ENCODE assay signal across 8 cellular contexts in genomic region chr17:20010099-20010863, GRCh38. TPM values are rescaled to one million over a fixed set of nuclear protein-coding genes. Genes with fewer than 3 reads are reported as not detected.
DNase-seq lines count a peak whose midpoint lies in the region; ATAC-seq and TF ChIP-seq lines count a peak whose summit lies in the region.

No MANE protein-coding gene starts in this region.

- TF ChIP-seq CTCF in AG10803 (conservative IDR thresholded peaks at IDR 0.05; ENCODE audit: low read length) = peak; percentile 64

- peaks cover 7% of the 10 kb centered on the region for H3K27me3 ChIP-seq in adipocyte (replicated peaks; ENCODE audit: control insufficient read depth, insufficient read depth, low read length)

- DNase-seq in AG10803 (ENCODE audit: low read depth) (peak; percentile 66), NCI-H345 (lab: John Stamatoyannopoulos, UW) (peak; percentile 68), adipocyte (ENCODE audit: low read depth) (peak; percentile 80), Right ventricle myocardium superior (peak; percentile 54), occipital lobe (lab: John Stamatoyannopoulos, UW) (peak; percentile 56), GM19238 (ENCODE audit: insufficient read length, low spot score) (no peak)

- no peaks in the 10 kb centered on the region for H3K36me3 ChIP-seq in adipocyte (ENCODE audit: control insufficient read depth, insufficient read depth, low read length, severe bottlenecking)

- H3K4me3 ChIP-seq in AG10803 (ENCODE audit: low read length) (peak overlapping the region; percentile 35), adipocyte (ENCODE audit: low read length) (peak overlapping the region; percentile 85)

- peaks cover 9% of the 10 kb centered on the region for H3K4me1 ChIP-seq in adipocyte (ENCODE audit: control insufficient read depth, insufficient read depth, low read length)

- no peaks in the 10 kb centered on the region for H3K9me3 ChIP-seq in adipocyte (ENCODE audit: control insufficient read depth, low read length)

- ATAC-seq in GM18517 (IDR thresholded peaks at IDR 0.05; ENCODE audit: unreplicated experiment) (peak; percentile 13), Right ventricle myocardium superior (ENCODE audit: poor library complexity) (peak; percentile 67), HG03280 (IDR thresholded peaks at IDR 0.05; ENCODE audit: unreplicated experiment) (no peak)

- peak overlapping the region; percentile 62 for H3K9ac ChIP-seq in adipocyte (ENCODE audit: low read length)

- intact Hi-C loops in Right ventricle myocardium superior (cut with DNase I) = loop anchor here (5.0 kb wide), 1 partner anchor 102 kb away; no protein-coding TSS in a partner anchor

RNA-seq across cellular contexts. Expression of gene SPECC1, which starts 1.1 kb away (rescaled TPM):
- 8.5 TPM for total RNA-seq in Right ventricle myocardium superior
- 49.1 TPM for total RNA-seq in occipital lobe

RNA-seq across cellular contexts. Expression of gene AKAP10, which starts 32.7 kb away (rescaled TPM):
- total RNA-seq in Right ventricle myocardium superior (13.8 TPM), occipital lobe (43.4 TPM)
